Comparison of ENCODE assay signal across 12 cellular contexts in genomic region chr2:217909156-217909820, GRCh38.
DNase-seq lines count a peak whose midpoint lies in the region; ATAC-seq and TF ChIP-seq lines count a peak whose summit lies in the region.
"Had no signal": no experiment of that assay in that cellular context is flagged by ENCODE, and none has a peak within 500 bp of the region (broad histone marks: within the 10 kb centered on the region; RNA-seq: fewer than 3 reads in every experiment).

No MANE protein-coding gene starts in this region.

- TF ChIP-seq CTCF in GM10266 (IDR thresholded peaks at IDR 0.05; ENCODE audit: control insufficient read depth, insufficient read depth, low read depth, missing control alignments) (peak; percentile 9), astrocyte of the spinal cord (IDR thresholded peaks at IDR 0.05; ENCODE audit: low read depth, low read length) (peak; percentile 38), kidney epithelial cell (IDR thresholded peaks at IDR 0.05; ENCODE audit: insufficient read depth, low read length, poor library complexity, severe bottlenecking) (peak; percentile 7)

- in situ Hi-C loops in astrocyte of the spinal cord (cut with HindIII; ENCODE audit: low sequenced_read_pairs): no loop called here

- H3K4me3 ChIP-seq in astrocyte of the spinal cord (ENCODE audit: low read depth, low read length) (no peak overlapping the region), kidney epithelial cell (ENCODE audit: low read depth, low read length) (no peak overlapping the region), skeletal muscle tissue (ENCODE audit: low read length in 3 of 3) (peak overlapping the region in 1 of 3 donors; percentile 6)

- H3K27me3 ChIP-seq in kidney epithelial cell (ENCODE audit: control insufficient read depth, insufficient read depth, low read length) (no peaks in the 10 kb centered on the region), skeletal muscle tissue (ENCODE audit: control insufficient read depth in 3 of 3, insufficient read depth in 3 of 3, low read length in 3 of 3) (no peaks in the 10 kb centered on the region)

- peak overlapping the region; percentile 75 for H3K27ac ChIP-seq in skeletal muscle tissue (ENCODE audit: low read depth, low read length)
- H3K27ac ChIP-seq: HL-60 had no signal

- ATAC-seq in HG03432 (IDR thresholded peaks at IDR 0.05; ENCODE audit: unreplicated experiment): no peak

- H3K9me3 ChIP-seq in skeletal muscle tissue (ENCODE audit: control insufficient read depth in 3 of 3, low read length in 3 of 3): no peaks in the 10 kb centered on the region

- H3K4me1 ChIP-seq in skeletal muscle tissue (ENCODE audit: control insufficient read depth in 3 of 3, insufficient read depth in 3 of 3, low read length in 3 of 3): peaks cover 92 to 97% (median 95%) of the 10 kb centered on the region in 3 donors

- DNase-seq in GM10266 (ENCODE audit: extremely low spot score) (no peak), astrocyte of the spinal cord (ENCODE audit: low read depth, low spot score) (no peak), kidney epithelial cell (ENCODE audit: low read depth) (no peak), hepatic stellate cell (ENCODE audit: low spot score) (no peak), activated T-cell treated with anti-CD3 and anti-CD28 coated beads for 4 hours (no peak)
- DNase-seq in activated CD8-positive, alpha-beta memory T cell treated with anti-CD3 and anti-CD28 coated beads for 24 hours: no peak
- DNase-seq: activated CD4-positive, alpha-beta T cell treated with anti-CD3 and anti-CD28 coated beads, Interleukin-2, amount 50 U/mL, for 1 hour; CD4-positive, alpha-beta memory T cell; SW 1271 had no signal

- peak overlapping the region in 2 of 3 donors; percentile 7 to 50 for H3K9ac ChIP-seq in skeletal muscle tissue (ENCODE audit: low read depth in 1 of 3, low read length in 3 of 3)

- H3K36me3 ChIP-seq in kidney epithelial cell (ENCODE audit: control insufficient read depth, insufficient read depth, low read length) (no peaks in the 10 kb centered on the region), skeletal muscle tissue (ENCODE audit: control insufficient read depth in 3 of 3, insufficient read depth in 3 of 3, low read length in 3 of 3) (peaks cover 0 to 15% (median 0%) of the 10 kb centered on the region in 3 donors)
